ENCODE assay signal across 16 cellular contexts in genomic region chr17:74918906-74919305, GRCh38. TPM values are rescaled to one million over a fixed set of nuclear protein-coding genes. Genes with fewer than 3 reads are reported as not detected.
DNase-seq lines count a peak whose midpoint lies in the region; ATAC-seq, FAIRE-seq and TF ChIP-seq lines count a peak whose summit lies in the region.
"Had no signal": no experiment of that assay in that cellular context is flagged by ENCODE, and none has a peak within 500 bp of the region (broad histone marks: within the 10 kb centered on the region; RNA-seq: fewer than 3 reads in every experiment).

No MANE protein-coding gene starts in this region.

- no peak overlapping the region for H3K4me3 ChIP-seq in right atrium auricular region
- H3K4me3 ChIP-seq: BLaER1 treated with 17β-estradiol and CSF1 and Interleukin-3, amounts not matched to agents 10 nM and 100 nM had no signal

- H3K27me3 ChIP-seq in right atrium auricular region (peaks cover 0 to 7% of the 10 kb centered on the region in 2 donors), foreskin keratinocyte (peaks cover 23% of the 10 kb centered on the region)

- H3K4me1 ChIP-seq in right atrium auricular region (peaks cover 0 to 30% of the 10 kb centered on the region in 2 donors), foreskin keratinocyte (no peaks in the 10 kb centered on the region)

- peaks cover 2% of the 10 kb centered on the region for H3K9me3 Mint-ChIP-seq in nephron progenitor cell

- peak overlapping the region; percentile 71 for H3K27ac Mint-ChIP-seq in nephron progenitor cell
- H3K27ac Mint-ChIP-seq: CD4-positive, CD25-positive, alpha-beta regulatory T cell; H9 had no signal

- peaks cover 29% of the 10 kb centered on the region for H3K4me1 Mint-ChIP-seq in nephron progenitor cell

- H3K36me3 ChIP-seq in right atrium auricular region = no peaks in the 10 kb centered on the region
- H3K36me3 ChIP-seq: BLaER1 treated with 17β-estradiol and CSF1 and Interleukin-3, amounts not matched to agents 10 nM and 100 nM had no signal

- intact Hi-C loops in Right ventricle myocardium superior (cut with DNase I) = no loop called here

- no peak for FAIRE-seq in GM12891 (lab: Jason Lieb, UNC)
- FAIRE-seq: GM18507 had no signal

- H3K27ac ChIP-seq in right atrium auricular region (no peak overlapping the region), foreskin keratinocyte (no peak overlapping the region)
- H3K27ac ChIP-seq: BLaER1 treated with 17β-estradiol and CSF1 and Interleukin-3, amounts not matched to agents 10 nM and 100 nM; GM23248; HL-60 had no signal

- H3K4me3 Mint-ChIP-seq in nephron progenitor cell = no peak overlapping the region
- H3K4me3 Mint-ChIP-seq: CD4-positive, CD25-positive, alpha-beta regulatory T cell had no signal

- TF ChIP-seq CTCF in right atrium auricular region (IDR thresholded peaks at IDR 0.05) (no peak), nephron progenitor cell (IDR thresholded peaks at IDR 0.05) (no peak), foreskin keratinocyte (conservative IDR thresholded peaks at IDR 0.05) (no peak)

- no peak for ATAC-seq in Right ventricle myocardium superior (ENCODE audit: poor library complexity)
- ATAC-seq in foreskin keratinocyte = no peak

- DNase-seq in Right ventricle myocardium superior = peak; percentile 8
- DNase-seq in right atrium auricular region (ENCODE audit: low spot score) = no peak
- DNase-seq in NCI-H82 treated with DMSO at 0.1 percent for 48 hours (lab: John Stamatoyannopoulos, UW; ENCODE audit: unreplicated experiment) = peak; percentile 31
- DNase-seq in nephron progenitor cell = no peak
- DNase-seq in foreskin keratinocyte = no peak
- DNase-seq in GM12891 (ENCODE audit: insufficient read length, low spot score) = no peak
- no peak for DNase-seq in NCI-H2196 (lab: John Stamatoyannopoulos, UW; ENCODE audit: unreplicated experiment)
- DNase-seq: ACHN had no signal

- no peak for TF ChIP-seq POLR2A in GM12891 (IDR thresholded peaks at IDR 0.05; ENCODE audit: low read depth, low read length)

- no peaks in the 10 kb centered on the region for H3K9me3 ChIP-seq in right atrium auricular region

- no peaks in the 10 kb centered on the region for H3K36me3 Mint-ChIP-seq in nephron progenitor cell (ENCODE audit: low read depth)
- H3K36me3 Mint-ChIP-seq: CD4-positive, CD25-positive, alpha-beta regulatory T cell had no signal

- H3K27me3 Mint-ChIP-seq in nephron progenitor cell (ENCODE audit: low read depth, poor library complexity) = peaks cover 51% of the 10 kb centered on the region

TF ChIP-seq in GM12891, 5 proteins besides CTCF, POLR2A, EP300 and RAD21:
- no peak for TF ChIP-seq POU2F2 (IDR thresholded peaks at IDR 0.05; ENCODE audit: low read depth, low read length)
- TF ChIP-seq SPI1 (IDR thresholded peaks at IDR 0.05; ENCODE audit: low read depth, low read length) = no peak
- TF ChIP-seq TAF1 (IDR thresholded peaks at IDR 0.05; ENCODE audit: low read depth, low read length) = no peak
- no peak for TF ChIP-seq POLR2AphosphoS5 (IDR thresholded peaks at IDR 0.05; ENCODE audit: low read depth, low read length)
- TF ChIP-seq PAX5 (IDR thresholded peaks at IDR 0.05; ENCODE audit: insufficient read depth, low read length, severe bottlenecking) = no peak

RNA-seq across cellular contexts. Expression of gene USH1G, which starts 4.1 kb away (rescaled TPM):
- total RNA-seq in Right ventricle myocardium superior = not detected
- under 1 TPM; 0.20 to 0.22 TPM for total RNA-seq in right atrium auricular region
- 0.10 and 0.11 TPM in 2 replicates for total RNA-seq in foreskin keratinocyte
- polyA plus RNA-seq in foreskin keratinocyte = 0.04 and 0.08 TPM in 2 replicates
- not detected for polyA plus RNA-seq in GM12891 (2012; ENCODE audit: low read depth, missing spikeins)
- total RNA-seq: CD4-positive, CD25-positive, alpha-beta regulatory T cell; Daoy; GM23248 had no signal
- polyA plus RNA-seq: CD4-positive, CD25-positive, alpha-beta regulatory T cell; GM23248 had no signal

RNA-seq across cellular contexts. Expression of gene OTOP2, which starts 5.2 kb away (rescaled TPM):
- total RNA-seq in Right ventricle myocardium superior (not detected), right atrium auricular region (not detected), foreskin keratinocyte (not detected in 2 replicates)
- polyA plus RNA-seq in foreskin keratinocyte = not detected in 2 replicates
- polyA plus RNA-seq in GM12891 (2012; ENCODE audit: low read depth, missing spikeins) = not detected
- total RNA-seq: A172; CD4-positive, CD25-positive, alpha-beta regulatory T cell; Daoy; GM23248 had no signal
- polyA plus RNA-seq: CD4-positive, CD25-positive, alpha-beta regulatory T cell; GM23248 had no signal

RNA-seq across cellular contexts. Expression of gene OTOP3, which starts 16.8 kb away (rescaled TPM):
- not detected for total RNA-seq in Right ventricle myocardium superior
- not detected for total RNA-seq in right atrium auricular region
- not detected in 2 replicates for total RNA-seq in foreskin keratinocyte
- not detected in 2 replicates for polyA plus RNA-seq in foreskin keratinocyte
- not detected for polyA plus RNA-seq in GM12891 (2012; ENCODE audit: low read depth, missing spikeins)
- total RNA-seq: A172; CD4-positive, CD25-positive, alpha-beta regulatory T cell; Daoy; GM23248; H9 had no signal
- polyA plus RNA-seq: CD4-positive, CD25-positive, alpha-beta regulatory T cell; GM23248 had no signal

RNA-seq across cellular contexts. Expression of gene FADS6, which starts 25.5 kb away (rescaled TPM):
- total RNA-seq in Right ventricle myocardium superior = not detected
- not detected for total RNA-seq in right atrium auricular region
- total RNA-seq in foreskin keratinocyte = not detected in 2 replicates
- polyA plus RNA-seq in foreskin keratinocyte = not detected in 2 replicates
- polyA plus RNA-seq in GM12891 (2012; ENCODE audit: low read depth, missing spikeins) = not detected
- total RNA-seq: A172; CD4-positive, CD25-positive, alpha-beta regulatory T cell; Daoy; GM23248 had no signal
- polyA plus RNA-seq: CD4-positive, CD25-positive, alpha-beta regulatory T cell; GM23248 had no signal

RNA-seq across cellular contexts. Expression of gene FDXR, which starts 46.1 kb away (rescaled TPM):
- total RNA-seq in Right ventricle myocardium superior = 4.6 TPM
- 1 to 10 TPM; 4.1 to 7.9 TPM for total RNA-seq in right atrium auricular region
- 20.9 and 23.1 TPM in 2 replicates for total RNA-seq in foreskin keratinocyte
- 24.7 and 26.3 TPM in 2 replicates for polyA plus RNA-seq in foreskin keratinocyte
- 46.2 TPM for polyA plus RNA-seq in GM12891 (2012; ENCODE audit: low read depth, missing spikeins)

Comparison
In these comparisons a context has a peak if more than half of its experiments do, and no peak if none do; other contexts are left out.
1. DNase-seq: peak in Right ventricle myocardium superior (single experiment) and NCI-H82 treated with DMSO at 0.1 percent for 48 hours (single experiment); none in right atrium auricular region (single experiment), nephron progenitor cell (single experiment), foreskin keratinocyte (0 of 2), GM12891 (single experiment) and NCI-H2196 (single experiment).